Comparison of ENCODE assay signal across 16 cellular contexts in the genomic region with DNA sequence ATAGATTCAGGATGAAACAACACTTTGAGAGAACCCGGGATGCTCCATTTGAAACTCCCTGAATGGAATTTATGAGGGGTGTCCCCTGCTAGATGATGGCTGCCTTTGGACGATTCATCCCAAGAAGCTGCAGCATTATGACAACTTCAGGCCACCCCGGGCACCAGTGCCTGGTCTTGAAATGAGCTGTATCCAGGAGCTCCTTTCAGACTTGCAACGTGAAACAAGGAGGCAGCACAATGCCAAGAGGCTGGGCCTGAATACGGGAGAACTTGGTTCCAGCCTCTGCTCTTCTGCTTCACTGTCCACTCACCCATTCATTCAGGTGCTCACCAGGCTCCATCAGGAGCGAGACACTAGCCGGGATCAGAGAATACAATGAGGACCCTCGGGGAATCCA.
DNase-seq lines count a peak whose midpoint lies in the region; ATAC-seq, FAIRE-seq and TF ChIP-seq lines count a peak whose summit lies in the region.
"Had no signal": no experiment of that assay in that cellular context is flagged by ENCODE, and none has a peak within 500 bp of the region (broad histone marks: within the 10 kb centered on the region; RNA-seq: fewer than 3 reads in every experiment).

No MANE protein-coding gene starts in this region.

- H3K79me2 ChIP-seq in Loucy (ENCODE audit: insufficient read depth, low read length) (peaks cover 17% of the 10 kb centered on the region), GM12878 (ENCODE audit: control insufficient read depth, insufficient read depth, low read length) (peaks cover 35% of the 10 kb centered on the region)

- H3K4me3 ChIP-seq in Loucy (ENCODE audit: low read length, poor library complexity, severe bottlenecking) (no peak overlapping the region), GM12878 (no peak overlapping the region)
- H3K4me3 ChIP-seq: MG63, sigmoid colon, SJSA1, suprapubic skin had no signal

- H3K36me3 ChIP-seq in Loucy (ENCODE audit: insufficient read depth, low read length) (peaks cover 19% of the 10 kb centered on the region; the same call in 1 of the 2 replicates), GM12878 (ENCODE audit: control insufficient read depth in 2 of 2, insufficient read depth in 2 of 2, low read length in 1 of 2) (peaks cover 14 to 21% of the 10 kb centered on the region in 2 experiments; a peak in 3 of 4 replicates)
- H3K36me3 ChIP-seq: MG63, sigmoid colon had no signal

- BruUV-seq in GM12878 (replicated peaks; lab: Mats Ljungman, UMichigan), result no TSS peak

- no peak for TF ChIP-seq EP300 in GM12878 (IDR thresholded peaks at IDR 0.05; ENCODE audit: borderline replicate concordance in 1 of 2, control insufficient read depth in 1 of 2, low read depth in 2 of 2, low read length in 2 of 2)

- no peaks in the 10 kb centered on the region for H3K9me3 Mint-ChIP-seq in activated CD4-positive, alpha-beta T cell treated with anti-CD3 and anti-CD28 coated beads, Interleukin-2, amount 10 ng/mL, durations not matched to agents 24 days and 14 days
- no peaks in the 10 kb centered on the region for H3K9me3 Mint-ChIP-seq in osteocyte (ENCODE audit: unreplicated experiment)

- 53% methylated on average over 8 of the region's 8 CpGs for WGBS in GM12878 (ENCODE audit: insufficient coverage, insufficient replicate concordance, low lambda C conversion rate, missing lambda C conversion rate)

- ATAC-seq in GM12878 (no peak), GM18873 (IDR thresholded peaks at IDR 0.05; ENCODE audit: low FRiP score, unreplicated experiment) (no peak)

- peak overlapping the region; percentile 90 for H3K27ac Mint-ChIP-seq in activated CD4-positive, alpha-beta T cell treated with anti-CD3 and anti-CD28 coated beads, Interleukin-2, amount 10 ng/mL, durations not matched to agents 24 days and 14 days
- peak overlapping the region; percentile 24 for H3K27ac Mint-ChIP-seq in osteocyte (ENCODE audit: unreplicated experiment)

- H3K9me3 ChIP-seq in Loucy (ENCODE audit: insufficient read depth, low read depth, low read length), result no peaks in the 10 kb centered on the region
- no peaks in the 10 kb centered on the region for H3K9me3 ChIP-seq in GM12878 (replicated peaks; ENCODE audit: control insufficient read depth, insufficient read depth, low read length)
- H3K9me3 ChIP-seq: MG63, sigmoid colon, SJSA1, suprapubic skin had no signal

- H3K4me1 ChIP-seq in Loucy (ENCODE audit: insufficient read depth, low read length, poor library complexity, severe bottlenecking), result peaks cover 46% of the 10 kb centered on the region
- H3K4me1 ChIP-seq in GM12878 (ENCODE audit: control insufficient read depth, insufficient read depth, low read length), result peaks cover 48% of the 10 kb centered on the region

- H3K4me2 ChIP-seq in Loucy (ENCODE audit: low read depth, low read length, poor library complexity, severe bottlenecking), result no peak overlapping the region
- no peak overlapping the region; the same call in 1 of the 2 replicates for H3K4me2 ChIP-seq in GM12878 (ENCODE audit: control insufficient read depth, insufficient read depth)

- TF ChIP-seq RAD21 in GM12878 (IDR thresholded peaks at IDR 0.05; ENCODE audit: insufficient read depth, low read depth, low read length), result no peak

- no peaks in the 10 kb centered on the region for H3K9me2 ChIP-seq in Loucy (replicated peaks; ENCODE audit: low read depth, low read length)

- RAD21 ChIA-PET in GM12878 (lab: Charles Lee; ENCODE audit: unreplicated experiment), result interaction anchor here (1.0 to 4.9 kb wide), 3 partner anchors 61 to 76 kb away, joined by 3 to 95 read pairs (median 3); a partner anchor contains a TSS

- peak overlapping the region; percentile 97 for H3K27ac ChIP-seq in GM12878 (ENCODE audit: control insufficient read depth, insufficient read depth)
- H3K27ac ChIP-seq: suprapubic skin, VCaP had no signal

- H3K9ac ChIP-seq in Loucy (ENCODE audit: low read depth, low read length, poor library complexity, severe bottlenecking) (peak overlapping the region; percentile 81), GM12878 (ENCODE audit: control insufficient read depth, insufficient read depth, low read length) (no peak overlapping the region)

- peaks cover 60% of the 10 kb centered on the region for H3K4me1 Mint-ChIP-seq in activated CD4-positive, alpha-beta T cell treated with anti-CD3 and anti-CD28 coated beads, Interleukin-2, amount 10 ng/mL, durations not matched to agents 24 days and 14 days
- peaks cover 84% of the 10 kb centered on the region for H3K4me1 Mint-ChIP-seq in osteocyte (ENCODE audit: unreplicated experiment)

- TF ChIP-seq CTCF in Loucy (conservative IDR thresholded peaks at IDR 0.05; ENCODE audit: low read length) (no peak), GM12878 (IDR thresholded peaks at IDR 0.05 in 2 of 3, conservative IDR thresholded peaks at IDR 0.05 in 1 of 3; ENCODE audit: control insufficient read depth in 2 of 3, extremely low read depth in 1 of 3, insufficient read depth in 1 of 3, low read depth in 3 of 3, low read length in 3 of 3) (no peak), osteocyte (IDR thresholded peaks at IDR 0.05) (no peak)

- no peak for DNase-seq in activated CD4-positive, alpha-beta T cell treated with anti-CD3 and anti-CD28 coated beads, Interleukin-2, amount 10 ng/mL, durations not matched to agents 24 days and 14 days
- no peak for DNase-seq in activated CD4-positive, alpha-beta T cell treated with anti-CD3 and anti-CD28 coated beads, Interleukin-2, amount 50 U/mL, for 1 hour
- DNase-seq in GM12878 (ENCODE audit: low read depth, low spot score) (no peak), osteocyte (ENCODE audit: extremely low spot score, unreplicated experiment) (no peak), activated gamma-delta T cell treated with Interleukin-2 at 50 U/mL for 16 hours (no peak), NCI-H510A treated with DMSO at 0.1 percent for 48 hours (lab: John Stamatoyannopoulos, UW) (no peak)
- DNase-seq: MG63, sigmoid colon had no signal

- H3K27me3 Mint-ChIP-seq in activated CD4-positive, alpha-beta T cell treated with anti-CD3 and anti-CD28 coated beads, Interleukin-2, amount 10 ng/mL, durations not matched to agents 24 days and 14 days, result no peaks in the 10 kb centered on the region
- no peaks in the 10 kb centered on the region for H3K27me3 Mint-ChIP-seq in osteocyte (ENCODE audit: unreplicated experiment)

- no peak for FAIRE-seq in GM12878 (lab: Jason Lieb, UNC)
- FAIRE-seq: D721Med, H54, islet of Langerhans had no signal

- H3K36me3 Mint-ChIP-seq in activated CD4-positive, alpha-beta T cell treated with anti-CD3 and anti-CD28 coated beads, Interleukin-2, amount 10 ng/mL, durations not matched to agents 24 days and 14 days (ENCODE audit: low read depth), result peaks cover 34% of the 10 kb centered on the region
- H3K36me3 Mint-ChIP-seq in osteocyte (ENCODE audit: unreplicated experiment), result peaks cover 14% of the 10 kb centered on the region

- in situ Hi-C loops in GM12878 (cut with MboI), result loop anchor here (5.0 kb wide), 2 partner anchors 68 to 183 kb away; no protein-coding TSS in a partner anchor

- H3F3A ChIP-seq in Loucy (ENCODE audit: low read depth), result no peaks in the 10 kb centered on the region; the same call in 1 of the 2 replicates

- intact Hi-C loops in activated CD4-positive, alpha-beta T cell treated with anti-CD3 and anti-CD28 coated beads, Interleukin-2, amount 10 ng/mL, durations not matched to agents 24 days and 14 days (cut with micrococcal nuclease), result loop anchor here (2.0 to 5.0 kb wide), 3 partner anchors 23 to 303 kb away; no protein-coding TSS in a partner anchor
- intact Hi-C loops in GM12878 (cut with micrococcal nuclease; ENCODE audit: unreplicated experiment), result loop anchor here (2.0 to 10.0 kb wide), 4 partner anchors 173 to 663 kb away; a partner anchor contains a TSS

- peak overlapping the region; percentile 44 for H3K4me3 Mint-ChIP-seq in activated CD4-positive, alpha-beta T cell treated with anti-CD3 and anti-CD28 coated beads, Interleukin-2, amount 10 ng/mL, durations not matched to agents 24 days and 14 days
- H3K4me3 Mint-ChIP-seq in osteocyte (ENCODE audit: unreplicated experiment), result no peak overlapping the region

- H2AFZ ChIP-seq in Loucy (ENCODE audit: low read length) (no peak overlapping the region), GM12878 (ENCODE audit: control insufficient read depth, low read depth, low read length) (no peak overlapping the region)

- POLR2A ChIA-PET in GM12878 (lab: Charles Lee), result interaction anchor here (0.6 to 7.6 kb wide), 5 partner anchors 65 to 210 kb away, joined by 3 to 115 read pairs (median 4); a partner anchor contains a TSS

- SMC1A ChIA-PET in GM12878 (lab: Charles Lee; ENCODE audit: uncharacterized antibody, unreplicated experiment), result interaction anchor here (0.7 to 10.6 kb wide), 3 partner anchors 66 to 197 kb away, joined by 3 to 165 read pairs (median 4); a partner anchor contains a TSS

- no peaks in the 10 kb centered on the region for H4K20me1 ChIP-seq in Loucy (ENCODE audit: insufficient read depth, low read length, poor library complexity, severe bottlenecking)
- no peaks in the 10 kb centered on the region for H4K20me1 ChIP-seq in GM12878 (ENCODE audit: control insufficient read depth, insufficient read depth)

- TF ChIP-seq POLR2A in GM12878 (IDR thresholded peaks at IDR 0.05; ENCODE audit: low read depth, low read length), result no peak

- H3K27me3 ChIP-seq in Loucy (ENCODE audit: insufficient read depth, low read length, poor library complexity, severe bottlenecking) (no peaks in the 10 kb centered on the region), GM12878 (replicated peaks in 1 of 2; ENCODE audit: control insufficient read depth in 2 of 2, insufficient read depth in 2 of 2, low read length in 1 of 2) (no peaks in the 10 kb centered on the region)
- H3K27me3 ChIP-seq: MG63, sigmoid colon, SJSA1, suprapubic skin had no signal

- CTCF ChIA-PET in GM12878 (lab: Yijun Ruan, JAX), result interaction anchor here (0.7 to 9.7 kb wide), 2 partner anchors 77 to 183 kb away, joined by 3 to 162 read pairs; a partner anchor contains a TSS

TF ChIP-seq in GM12878, 131 proteins besides CTCF, POLR2A, EP300 and RAD21 (continues in another document):
- TF ChIP-seq SREBF2 (IDR thresholded peaks at IDR 0.05; ENCODE audit: low read length), result no peak
- no peak for TF ChIP-seq SMC3 (IDR thresholded peaks at IDR 0.05; ENCODE audit: borderline replicate concordance, low read length)
- TF ChIP-seq MTA2 (IDR thresholded peaks at IDR 0.05; ENCODE audit: low read depth), result no peak
